Comparison of ENCODE assay signal across 2 cellular contexts in the genomic region with DNA sequence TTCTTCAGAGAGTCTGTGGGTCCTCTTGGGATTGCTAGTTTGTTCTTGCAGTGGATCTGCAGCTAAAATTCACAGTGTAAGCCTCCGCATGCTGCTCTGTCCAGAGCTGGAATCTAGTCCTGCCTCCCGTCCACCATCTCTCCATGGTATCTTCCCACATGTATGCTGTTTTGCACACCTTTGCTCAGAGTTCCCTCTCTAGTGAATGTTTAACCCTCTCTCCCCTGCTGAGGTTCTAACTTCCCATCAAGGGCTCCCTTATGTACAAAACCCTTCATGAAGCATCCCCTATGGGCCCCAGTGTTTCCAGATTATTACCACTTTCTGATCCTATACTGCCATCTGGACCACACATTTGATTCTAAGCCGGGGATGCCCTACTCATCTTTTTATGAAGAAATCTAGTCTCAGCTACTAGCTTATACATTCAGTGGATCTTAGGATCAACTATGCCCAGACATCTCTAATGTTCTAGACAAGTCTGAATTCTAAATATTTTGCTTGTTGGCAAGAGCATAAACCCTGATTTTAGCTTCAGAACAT.
TF ChIP-seq lines count a peak whose summit lies in the region.

No MANE protein-coding gene starts in this region.

TF ChIP-seq in HepG2, 621 proteins besides CTCF, POLR2A, EP300 and RAD21 (continues in another document):
- TF ChIP-seq ZNF234 (CRISPR knock-in tag; conservative IDR thresholded peaks at IDR 0.05): no peak
- TF ChIP-seq, protein P1, sequence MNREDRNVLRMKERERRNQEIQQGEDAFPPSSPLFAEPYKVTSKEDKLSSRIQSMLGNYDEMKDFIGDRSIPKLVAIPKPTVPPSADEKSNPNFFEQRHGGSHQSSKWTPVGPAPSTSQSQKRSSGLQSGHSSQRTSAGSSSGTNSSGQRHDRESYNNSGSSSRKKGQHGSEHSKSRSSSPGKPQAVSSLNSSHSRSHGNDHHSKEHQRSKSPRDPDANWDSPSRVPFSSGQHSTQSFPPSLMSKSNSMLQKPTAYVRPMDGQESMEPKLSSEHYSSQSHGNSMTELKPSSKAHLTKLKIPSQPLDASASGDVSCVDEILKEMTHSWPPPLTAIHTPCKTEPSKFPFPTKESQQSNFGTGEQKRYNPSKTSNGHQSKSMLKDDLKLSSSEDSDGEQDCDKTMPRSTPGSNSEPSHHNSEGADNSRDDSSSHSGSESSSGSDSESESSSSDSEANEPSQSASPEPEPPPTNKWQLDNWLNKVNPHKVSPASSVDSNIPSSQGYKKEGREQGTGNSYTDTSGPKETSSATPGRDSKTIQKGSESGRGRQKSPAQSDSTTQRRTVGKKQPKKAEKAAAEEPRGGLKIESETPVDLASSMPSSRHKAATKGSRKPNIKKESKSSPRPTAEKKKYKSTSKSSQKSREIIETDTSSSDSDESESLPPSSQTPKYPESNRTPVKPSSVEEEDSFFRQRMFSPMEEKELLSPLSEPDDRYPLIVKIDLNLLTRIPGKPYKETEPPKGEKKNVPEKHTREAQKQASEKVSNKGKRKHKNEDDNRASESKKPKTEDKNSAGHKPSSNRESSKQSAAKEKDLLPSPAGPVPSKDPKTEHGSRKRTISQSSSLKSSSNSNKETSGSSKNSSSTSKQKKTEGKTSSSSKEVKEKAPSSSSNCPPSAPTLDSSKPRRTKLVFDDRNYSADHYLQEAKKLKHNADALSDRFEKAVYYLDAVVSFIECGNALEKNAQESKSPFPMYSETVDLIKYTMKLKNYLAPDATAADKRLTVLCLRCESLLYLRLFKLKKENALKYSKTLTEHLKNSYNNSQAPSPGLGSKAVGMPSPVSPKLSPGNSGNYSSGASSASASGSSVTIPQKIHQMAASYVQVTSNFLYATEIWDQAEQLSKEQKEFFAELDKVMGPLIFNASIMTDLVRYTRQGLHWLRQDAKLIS (CRISPR knock-in tag; IDR thresholded peaks at IDR 0.05): no peak
- TF ChIP-seq STAG1 (CRISPR knock-in tag; IDR thresholded peaks at IDR 0.05): 0 out of 2 replicates have a peak, but pooled peaks have one; percentile 30
- TF ChIP-seq, protein P2, sequence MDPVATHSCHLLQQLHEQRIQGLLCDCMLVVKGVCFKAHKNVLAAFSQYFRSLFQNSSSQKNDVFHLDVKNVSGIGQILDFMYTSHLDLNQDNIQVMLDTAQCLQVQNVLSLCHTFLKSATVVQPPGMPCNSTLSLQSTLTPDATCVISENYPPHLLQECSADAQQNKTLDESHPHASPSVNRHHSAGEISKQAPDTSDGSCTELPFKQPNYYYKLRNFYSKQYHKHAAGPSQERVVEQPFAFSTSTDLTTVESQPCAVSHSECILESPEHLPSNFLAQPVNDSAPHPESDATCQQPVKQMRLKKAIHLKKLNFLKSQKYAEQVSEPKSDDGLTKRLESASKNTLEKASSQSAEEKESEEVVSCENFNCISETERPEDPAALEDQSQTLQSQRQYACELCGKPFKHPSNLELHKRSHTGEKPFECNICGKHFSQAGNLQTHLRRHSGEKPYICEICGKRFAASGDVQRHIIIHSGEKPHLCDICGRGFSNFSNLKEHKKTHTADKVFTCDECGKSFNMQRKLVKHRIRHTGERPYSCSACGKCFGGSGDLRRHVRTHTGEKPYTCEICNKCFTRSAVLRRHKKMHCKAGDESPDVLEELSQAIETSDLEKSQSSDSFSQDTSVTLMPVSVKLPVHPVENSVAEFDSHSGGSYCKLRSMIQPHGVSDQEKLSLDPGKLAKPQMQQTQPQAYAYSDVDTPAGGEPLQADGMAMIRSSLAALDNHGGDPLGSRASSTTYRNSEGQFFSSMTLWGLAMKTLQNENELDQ (CRISPR knock-in tag; IDR thresholded peaks at IDR 0.05; ENCODE audit: borderline replicate concordance): no peak
- TF ChIP-seq ZNF510 (CRISPR knock-in tag; IDR thresholded peaks at IDR 0.05; ENCODE audit: low read depth): no peak
- no peak for TF ChIP-seq TBX2 (CRISPR knock-in tag; IDR thresholded peaks at IDR 0.05; ENCODE audit: borderline replicate concordance)
- no peak for TF ChIP-seq ZNF7 (CRISPR knock-in tag; IDR thresholded peaks at IDR 0.05)
- peak; percentile 82; the same call in 1 of the 2 replicates for TF ChIP-seq ZNF652 (CRISPR knock-in tag; IDR thresholded peaks at IDR 0.05; ENCODE audit: borderline replicate concordance, low read depth)
- no peak for TF ChIP-seq CBX1 (IDR thresholded peaks at IDR 0.05; ENCODE audit: low read depth)

TF ChIP-seq in H1, 55 proteins besides CTCF, POLR2A, EP300 and RAD21:
- TF ChIP-seq TBP (IDR thresholded peaks at IDR 0.05; ENCODE audit: low read depth, low read length): no peak
- TF ChIP-seq, protein P3, sequence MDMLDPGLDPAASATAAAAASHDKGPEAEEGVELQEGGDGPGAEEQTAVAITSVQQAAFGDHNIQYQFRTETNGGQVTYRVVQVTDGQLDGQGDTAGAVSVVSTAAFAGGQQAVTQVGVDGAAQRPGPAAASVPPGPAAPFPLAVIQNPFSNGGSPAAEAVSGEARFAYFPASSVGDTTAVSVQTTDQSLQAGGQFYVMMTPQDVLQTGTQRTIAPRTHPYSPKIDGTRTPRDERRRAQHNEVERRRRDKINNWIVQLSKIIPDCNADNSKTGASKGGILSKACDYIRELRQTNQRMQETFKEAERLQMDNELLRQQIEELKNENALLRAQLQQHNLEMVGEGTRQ (IDR thresholded peaks at IDR 0.05; ENCODE audit: low read length): no peak
- TF ChIP-seq BRCA1 (IDR thresholded peaks at IDR 0.05; ENCODE audit: low read depth, low read length): no peak
- TF ChIP-seq CHD2 (IDR thresholded peaks at IDR 0.05; ENCODE audit: low read length): no peak
- no peak for TF ChIP-seq ZNF274 (IDR thresholded peaks at IDR 0.05; ENCODE audit: borderline replicate concordance, extremely low read depth, low read length)
- TF ChIP-seq SP4 (IDR thresholded peaks at IDR 0.05; ENCODE audit: low read length): no peak
- no peak for TF ChIP-seq SIN3A (conservative IDR thresholded peaks at IDR 0.05 in 1 of 2, IDR thresholded peaks at IDR 0.05 in 1 of 2; ENCODE audit: low read depth in 1 of 2, low read length in 2 of 2)
- TF ChIP-seq RNF2 (IDR thresholded peaks at IDR 0.05; ENCODE audit: borderline replicate concordance, low read depth, low read length, missing control alignments, poor library complexity, severe bottlenecking): no peak
- TF ChIP-seq GABPA (IDR thresholded peaks at IDR 0.05; ENCODE audit: borderline replicate concordance, insufficient read depth, low read length): no peak
- TF ChIP-seq, protein P4, sequence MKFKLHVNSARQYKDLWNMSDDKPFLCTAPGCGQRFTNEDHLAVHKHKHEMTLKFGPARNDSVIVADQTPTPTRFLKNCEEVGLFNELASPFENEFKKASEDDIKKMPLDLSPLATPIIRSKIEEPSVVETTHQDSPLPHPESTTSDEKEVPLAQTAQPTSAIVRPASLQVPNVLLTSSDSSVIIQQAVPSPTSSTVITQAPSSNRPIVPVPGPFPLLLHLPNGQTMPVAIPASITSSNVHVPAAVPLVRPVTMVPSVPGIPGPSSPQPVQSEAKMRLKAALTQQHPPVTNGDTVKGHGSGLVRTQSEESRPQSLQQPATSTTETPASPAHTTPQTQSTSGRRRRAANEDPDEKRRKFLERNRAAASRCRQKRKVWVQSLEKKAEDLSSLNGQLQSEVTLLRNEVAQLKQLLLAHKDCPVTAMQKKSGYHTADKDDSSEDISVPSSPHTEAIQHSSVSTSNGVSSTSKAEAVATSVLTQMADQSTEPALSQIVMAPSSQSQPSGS (IDR thresholded peaks at IDR 0.05; ENCODE audit: low read length): no peak
- TF ChIP-seq JUND (IDR thresholded peaks at IDR 0.05; ENCODE audit: low read length): no peak
- TF ChIP-seq TEAD4 (IDR thresholded peaks at IDR 0.05; ENCODE audit: low read depth, low read length): no peak
- TF ChIP-seq JUN (IDR thresholded peaks at IDR 0.05; ENCODE audit: low read depth, low read length): no peak
